11 cellular contexts compared by ENCODE assay signal in genomic region chrX:39896951-39897740, GRCh38.
A peak's percentile ranks its signal among the peaks of the same experiment; 100 is the strongest.
DNase-seq lines count a peak whose midpoint lies in the region; ATAC-seq and TF ChIP-seq lines count a peak whose summit lies in the region.
"Had no signal": no experiment of that assay in that cellular context is flagged by ENCODE, and none has a peak within 500 bp of the region (broad histone marks: within the 10 kb centered on the region; RNA-seq: fewer than 3 reads in every experiment).

No MANE protein-coding gene starts in this region.

- H3K36me3 ChIP-seq in OCI-LY1 (ENCODE audit: insufficient read depth, low read length) = no peaks in the 10 kb centered on the region
- H3K36me3 ChIP-seq in osteoblast (ENCODE audit: insufficient read depth, low read length) = no peaks in the 10 kb centered on the region

- DNase-seq in EL (peak; percentile 78), fibroblast of mammary gland (ENCODE audit: low read depth) (peak; percentile 24), osteoblast (ENCODE audit: insufficient read length, low spot score, missing footprints) (peak; percentile 92), middle frontal gyrus (ENCODE audit: extremely low spot score, low spot score) (no peak), GM10248 (ENCODE audit: extremely low spot score) (no peak)
- DNase-seq in activated T-cell treated with anti-CD3 and anti-CD28 coated beads, Interleukin-2, amount 50 U/mL, for 24 hours = no peak
- DNase-seq: activated B cell treated with CpG ODN at 0.5 μM for 24 hours had no signal

- no peak overlapping the region for H3K9ac ChIP-seq in OCI-LY1 (ENCODE audit: low read length)

- H3K4me1 Mint-ChIP-seq in activated T-cell treated with anti-CD3 and anti-CD28 coated beads, Interleukin-2, amount 50 U/mL, for 24 hours (ENCODE audit: low read depth) = peaks cover 4% of the 10 kb centered on the region

- H3K9me3 Mint-ChIP-seq in activated T-cell treated with anti-CD3 and anti-CD28 coated beads, Interleukin-2, amount 50 U/mL, for 24 hours = no peaks in the 10 kb centered on the region
- H3K9me3 Mint-ChIP-seq: activated B cell treated with CpG ODN at 0.5 μM for 24 hours had no signal

- peaks cover 57% of the 10 kb centered on the region for H3K27me3 Mint-ChIP-seq in activated T-cell treated with anti-CD3 and anti-CD28 coated beads, Interleukin-2, amount 50 U/mL, for 24 hours

- CTCF ChIA-PET in GM10248 (lab: Yijun Ruan, JAX) = no interaction called here

- no peaks in the 10 kb centered on the region for H3K79me2 ChIP-seq in OCI-LY1 (ENCODE audit: insufficient read depth, low read length)
- no peaks in the 10 kb centered on the region for H3K79me2 ChIP-seq in osteoblast (ENCODE audit: insufficient read depth, low read length)

- no peak overlapping the region for H3K4me3 Mint-ChIP-seq in activated T-cell treated with anti-CD3 and anti-CD28 coated beads, Interleukin-2, amount 50 U/mL, for 24 hours
- H3K4me3 Mint-ChIP-seq: activated B cell treated with CpG ODN at 0.5 μM for 24 hours had no signal

- H3K4me2 ChIP-seq in OCI-LY1 (ENCODE audit: low read length) (no peak overlapping the region), osteoblast (ENCODE audit: insufficient read depth, low read length) (peak overlapping the region; percentile 15)

- POLR2A ChIA-PET in GM10248 (lab: Yijun Ruan, JAX) = no interaction called here

- H3F3A ChIP-seq in OCI-LY1 (ENCODE audit: insufficient read depth, low read length) = no peaks in the 10 kb centered on the region

- H3K27me3 ChIP-seq in OCI-LY1 (ENCODE audit: insufficient read depth, low read length) = no peaks in the 10 kb centered on the region
- H3K27me3 ChIP-seq in osteoblast (ENCODE audit: insufficient read depth, low read length) = peaks cover under 1% of the 10 kb centered on the region

- H3K36me3 Mint-ChIP-seq in activated T-cell treated with anti-CD3 and anti-CD28 coated beads, Interleukin-2, amount 50 U/mL, for 24 hours (ENCODE audit: low read depth) = no peaks in the 10 kb centered on the region

- TF ChIP-seq CTCF in OCI-LY1 (IDR thresholded peaks at IDR 0.05; ENCODE audit: low read length) (peak; percentile 16; the same call in 1 of the 2 replicates), fibroblast of mammary gland (conservative IDR thresholded peaks at IDR 0.05; ENCODE audit: control insufficient read depth, insufficient read depth, low read depth, low read length) (peak; percentile 6), osteoblast (IDR thresholded peaks at IDR 0.05; ENCODE audit: extremely low read depth, low read depth, low read length) (no peak), GM10248 (IDR thresholded peaks at IDR 0.05; ENCODE audit: control extremely low read depth, extremely low read depth, low read depth, missing control alignments) (no peak)

- no peak for ATAC-seq in GM19395 (IDR thresholded peaks at IDR 0.05; ENCODE audit: unreplicated experiment)
- ATAC-seq: GM12878 had no signal

- no peak overlapping the region for H3K27ac ChIP-seq in OCI-LY1 (ENCODE audit: low read depth, low read length, poor library complexity, severe bottlenecking)
- peak overlapping the region; percentile 5 for H3K27ac ChIP-seq in osteoblast (ENCODE audit: low read depth, low read length)
- H3K27ac ChIP-seq: dorsolateral prefrontal cortex had no signal

- H3K9me3 ChIP-seq in OCI-LY1 (ENCODE audit: low read length) (no peaks in the 10 kb centered on the region), osteoblast (ENCODE audit: low read depth, low read length) (no peaks in the 10 kb centered on the region)

- H3K4me3 ChIP-seq in OCI-LY1 (ENCODE audit: low read depth, low read length, poor library complexity, severe bottlenecking) = no peak overlapping the region
- H3K4me3 ChIP-seq in fibroblast of mammary gland (ENCODE audit: control insufficient read depth, low read depth, low read length) = no peak overlapping the region
- no peak overlapping the region for H3K4me3 ChIP-seq in osteoblast (ENCODE audit: insufficient read depth, low read length)
- H3K4me3 ChIP-seq: dorsolateral prefrontal cortex, GM12878 had no signal

- H2AFZ ChIP-seq in OCI-LY1 (ENCODE audit: low read length) (no peak overlapping the region), osteoblast (ENCODE audit: low read length) (no peak overlapping the region)

- no peaks in the 10 kb centered on the region for H3K9me2 ChIP-seq in OCI-LY1 (ENCODE audit: low read depth, low read length)

- H3K4me1 ChIP-seq in OCI-LY1 (ENCODE audit: insufficient read depth, low read length, severe bottlenecking) (peaks cover 16% of the 10 kb centered on the region), osteoblast (ENCODE audit: insufficient read depth, low read length) (peaks cover 37% of the 10 kb centered on the region)

- H4K20me1 ChIP-seq in OCI-LY1 (ENCODE audit: insufficient read depth, low read length) (no peaks in the 10 kb centered on the region), osteoblast (ENCODE audit: insufficient read depth, low read length) (no peaks in the 10 kb centered on the region)

- H3K27ac Mint-ChIP-seq in activated T-cell treated with anti-CD3 and anti-CD28 coated beads, Interleukin-2, amount 50 U/mL, for 24 hours = no peak overlapping the region
- H3K27ac Mint-ChIP-seq: activated B cell treated with CpG ODN at 0.5 μM for 24 hours had no signal

Comparison
In these comparisons a context has a peak if more than half of its experiments do, and no peak if none do; other contexts are left out.
1. DNase-seq: peak in EL (single experiment), fibroblast of mammary gland (single experiment) and osteoblast (single experiment); none in activated T-cell treated with anti-CD3 and anti-CD28 coated beads, Interleukin-2, amount 50 U/mL, for 24 hours (single experiment), middle frontal gyrus (single experiment) and GM10248 (single experiment).
2. CTCF ChIP-seq: peak in OCI-LY1 (single experiment) and fibroblast of mammary gland (single experiment); none in osteoblast (single experiment) and GM10248 (single experiment).